9 cellular contexts compared by ENCODE assay signal in the genomic region with DNA sequence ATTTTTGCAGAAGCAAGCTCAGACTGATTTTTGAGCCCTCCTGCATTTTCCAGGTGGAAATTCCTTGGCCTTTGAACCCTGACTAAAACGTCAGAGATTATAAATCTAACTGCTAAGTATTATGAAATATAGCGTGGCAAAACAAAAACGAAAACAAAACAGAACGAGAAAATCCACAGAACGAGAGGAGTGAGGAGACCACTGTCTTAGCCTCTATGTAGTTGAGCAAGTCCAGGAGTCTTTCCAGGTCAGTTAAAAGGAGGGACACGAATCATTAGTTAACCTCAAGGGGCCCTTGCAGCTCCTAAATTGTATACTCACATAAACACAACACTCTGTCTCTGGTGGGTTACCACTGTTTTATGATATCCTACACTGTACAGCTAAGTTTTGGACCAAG.
DNase-seq lines count a peak whose midpoint lies in the region; ATAC-seq and TF ChIP-seq lines count a peak whose summit lies in the region.
"Had no signal": no experiment of that assay in that cellular context is flagged by ENCODE, and none has a peak within 500 bp of the region (broad histone marks: within the 10 kb centered on the region; RNA-seq: fewer than 3 reads in every experiment).

No MANE protein-coding gene starts in this region.

- H2BK5ac ChIP-seq in mesenchymal stem cell (ENCODE audit: low read depth, low read length, poor library complexity, severe bottlenecking), result no peak overlapping the region

- H2AFZ ChIP-seq in OCI-LY3 (ENCODE audit: low read depth, low read length) (no peak overlapping the region), mesenchymal stem cell (ENCODE audit: low read depth, low read length) (no peak overlapping the region)

- TF ChIP-seq CTCF in OCI-LY3 (IDR thresholded peaks at IDR 0.05; ENCODE audit: low read depth, low read length) (no peak), coronary artery (IDR thresholded peaks at IDR 0.05) (no peak), testis (IDR thresholded peaks at IDR 0.05) (no peak)

- H3K4me1 ChIP-seq in OCI-LY3 (ENCODE audit: low read length) (peaks cover 28% of the 10 kb centered on the region), mesenchymal stem cell (ENCODE audit: control insufficient read depth, insufficient read depth, low read depth, low read length) (peaks cover 5% of the 10 kb centered on the region), testis (peaks cover 60% of the 10 kb centered on the region)

- H2BK15ac ChIP-seq in mesenchymal stem cell (ENCODE audit: low read depth, poor library complexity, severe bottlenecking), result no peak overlapping the region

- no peaks in the 10 kb centered on the region for H3K36me3 ChIP-seq in OCI-LY3 (replicated peaks; ENCODE audit: low read depth, low read length)
- no peaks in the 10 kb centered on the region for H3K36me3 ChIP-seq in mesenchymal stem cell (ENCODE audit: control insufficient read depth in 1 of 2, insufficient read depth in 2 of 2, low read depth in 1 of 2, low read length in 2 of 2)
- H3K36me3 ChIP-seq in testis (ENCODE audit: low read depth, missing control alignments), result no peaks in the 10 kb centered on the region

- H3K4me3 ChIP-seq in OCI-LY3 (ENCODE audit: low read length), result no peak overlapping the region
- peak overlapping the region; percentile 37 for H3K4me3 ChIP-seq in coronary artery
- H3K4me3 ChIP-seq in mesenchymal stem cell (ENCODE audit: insufficient read depth in 1 of 2, low read depth in 1 of 2, low read length in 2 of 2), result peak overlapping the region in 1 of 2 experiments; percentile 55
- H3K4me3 ChIP-seq in testis, result no peak overlapping the region

- no peak for TF ChIP-seq POLR2A in testis (IDR thresholded peaks at IDR 0.05)

- intact Hi-C loops in testis (cut with DNase I; ENCODE audit: low total_unique reads), result loop anchor here (5.0 to 10.0 kb wide), 2 partner anchors 82 to 204 kb away; partner anchors contain the start of gene SYNPO2

- H3K4me2 ChIP-seq in OCI-LY3 (ENCODE audit: low read length) (peak overlapping the region; percentile 20; the same call in 1 of the 2 replicates), mesenchymal stem cell (ENCODE audit: low read length, poor library complexity, severe bottlenecking) (no peak overlapping the region)

- H3K79me2 ChIP-seq in OCI-LY3 (ENCODE audit: low read length), result no peaks in the 10 kb centered on the region

- no peak overlapping the region for H3K27ac ChIP-seq in OCI-LY3 (ENCODE audit: low read length)
- peak overlapping the region; percentile 77 to 84 for H3K27ac ChIP-seq in coronary artery
- H3K27ac ChIP-seq in mesenchymal stem cell (ENCODE audit: low read length, poor library complexity, severe bottlenecking), result no peak overlapping the region
- H3K27ac ChIP-seq in testis, result peak overlapping the region; percentile 71 to 86

- H3K27me3 ChIP-seq in OCI-LY3 (ENCODE audit: low read depth, low read length), result no peaks in the 10 kb centered on the region
- H3K27me3 ChIP-seq in mesenchymal stem cell (ENCODE audit: control insufficient read depth in 1 of 2, insufficient read depth in 1 of 2, low read length in 2 of 2), result no peaks in the 10 kb centered on the region
- no peaks in the 10 kb centered on the region for H3K27me3 ChIP-seq in testis

- DNase-seq in coronary artery (ENCODE audit: low spot score) (no peak), mesenchymal stem cell (peak; percentile 40), testis (no peak), hippocampal formation (lab: John Stamatoyannopoulos, UW) (no peak), GM03348 (ENCODE audit: low spot score) (no peak), NK-92 (lab: John Stamatoyannopoulos, UW; ENCODE audit: unreplicated experiment) (no peak)
- DNase-seq: activated naive CD4-positive, alpha-beta T cell had no signal

- no peak overlapping the region for H3K23ac ChIP-seq in mesenchymal stem cell (ENCODE audit: low read length in 2 of 2)

- H3K79me1 ChIP-seq in mesenchymal stem cell (replicated peaks; ENCODE audit: low read length, poor library complexity, severe bottlenecking), result no peaks in the 10 kb centered on the region

- no peak overlapping the region for H2AK5ac ChIP-seq in mesenchymal stem cell (ENCODE audit: low read length, severe bottlenecking)

- 18% methylated on average over 4 of the region's 6 CpGs for WGBS in mesenchymal stem cell
- WGBS in testis, 2 donors, result 30 to 35% methylated on average over 6 of the region's 6 CpGs

- H3K4ac ChIP-seq in mesenchymal stem cell (ENCODE audit: low read depth in 1 of 2, low read length in 2 of 2), result peak overlapping the region in 1 of 2 experiments; percentile 45

- H3K9me3 ChIP-seq in OCI-LY3 (ENCODE audit: insufficient read depth, low read length) (no peaks in the 10 kb centered on the region), mesenchymal stem cell (ENCODE audit: control insufficient read depth, low read length) (no peaks in the 10 kb centered on the region), testis (no peaks in the 10 kb centered on the region)

- H3K9ac ChIP-seq in OCI-LY3 (ENCODE audit: low read length), result no peak overlapping the region
- peak overlapping the region; percentile 72 for H3K9ac ChIP-seq in mesenchymal stem cell (ENCODE audit: low read length)

- H4K91ac ChIP-seq in mesenchymal stem cell (ENCODE audit: low read length), result no peak overlapping the region

- H4K20me1 ChIP-seq in OCI-LY3 (ENCODE audit: insufficient read depth, low read length), result no peaks in the 10 kb centered on the region

- no peak overlapping the region for H3K18ac ChIP-seq in mesenchymal stem cell (ENCODE audit: low read depth in 1 of 2, low read length in 2 of 2)

- H4K8ac ChIP-seq in mesenchymal stem cell (ENCODE audit: low read length), result no peak overlapping the region

- no peak overlapping the region for H2BK12ac ChIP-seq in mesenchymal stem cell (ENCODE audit: low read length in 2 of 2)

- H3K14ac ChIP-seq in mesenchymal stem cell (ENCODE audit: low read length in 2 of 2), result no peak overlapping the region

- H2BK120ac ChIP-seq in mesenchymal stem cell (ENCODE audit: low read depth, low read length), result no peak overlapping the region

- no peak for ATAC-seq in GM18909 (IDR thresholded peaks at IDR 0.05; ENCODE audit: poor library complexity, unreplicated experiment)

Comparison
In these comparisons a context has a peak if more than half of its experiments do, and no peak if none do; other contexts are left out.
1. H3K27ac ChIP-seq: peak in coronary artery (2 of 2) and testis (2 of 2); none in OCI-LY3 (single experiment) and mesenchymal stem cell (single experiment).